ENCODE assay signal across 32 cellular contexts in the genomic region with DNA sequence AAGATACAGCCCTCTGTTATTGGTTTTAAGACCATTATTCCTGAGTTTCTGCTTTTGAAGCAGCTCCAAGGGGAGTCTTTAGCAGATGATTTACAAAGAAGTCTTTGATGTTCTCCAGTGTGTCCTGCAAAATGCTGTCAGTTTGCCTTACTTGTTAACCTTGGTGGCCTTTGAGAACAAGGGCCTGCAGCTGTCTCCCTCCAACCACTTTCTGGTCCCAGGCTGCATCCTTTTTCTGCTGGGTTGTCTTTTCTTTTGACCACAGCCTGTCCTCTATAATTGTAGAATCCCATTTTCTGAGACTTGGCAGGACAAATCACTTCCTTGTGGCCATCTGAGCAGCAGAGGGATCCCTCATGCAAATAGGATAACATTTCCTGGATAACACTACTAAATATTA.
"Had no signal": no experiment of that assay in that cellular context is flagged by ENCODE, and none has a peak within 500 bp of the region (broad histone marks: within the 10 kb centered on the region; RNA-seq: fewer than 3 reads in every experiment).

No MANE protein-coding gene starts in this region.

- H3K27ac ChIP-seq: adrenal gland, body of pancreas, brain microvascular endothelial cell, breast epithelium, VCaP had no signal

- H3K27me3 ChIP-seq: adrenal gland, body of pancreas, brain microvascular endothelial cell, breast epithelium had no signal

- H3K4me1 ChIP-seq: adrenal gland, body of pancreas, breast epithelium had no signal

- H3K9me3 ChIP-seq: adrenal gland, body of pancreas, breast epithelium had no signal

- H3K36me3 ChIP-seq: adrenal gland, brain microvascular endothelial cell, breast epithelium had no signal

- ATAC-seq: activated CD8-positive, alpha-beta T cell treated with anti-CD3 and anti-CD28 coated beads for 36 hours; activated naive CD4-positive, alpha-beta T cell treated with anti-CD3 and anti-CD28 coated beads, Interleukin-2, amount 50 U/mL, for 72 hours; activated T-cell treated with anti-CD3 and anti-CD28 coated beads, Interleukin-2, amount 50 U/mL, for 4 hours; activated T-cell treated with anti-CD3 and anti-CD28 coated beads, Interleukin-2, amount 50 U/mL, for 72 hours; activated T-helper 17 cell treated with anti-CD3 and anti-CD28 coated beads, Interleukin-2, amount 50 U/mL, for 72 hours; body of pancreas had no signal

- H3K4me3 ChIP-seq: adrenal gland, body of pancreas, breast epithelium had no signal

- DNase-seq: activated B cell treated with CpG ODN at 0.5 μM for 24 hours; activated CD4-positive, alpha-beta memory T cell treated with anti-CD3 and anti-CD28 coated beads for 36 hours; activated CD4-positive, alpha-beta T cell treated with anti-CD3 and anti-CD28 coated beads for 4 hours; activated CD4-positive, alpha-beta T cell treated with anti-CD3 and anti-CD28 coated beads, Interleukin-2, amount 10 ng/mL, durations not matched to agents 24 days and 14 days; activated CD4-positive, alpha-beta T cell treated with anti-CD3 and anti-CD28 coated beads, Interleukin-2, amount 50 U/mL, for 1 hour; activated CD4-positive, alpha-beta T cell treated with anti-CD3 and anti-CD28 coated beads, Interleukin-2, amount 50 U/mL, for 4 hours; activated CD4-positive, CD25-positive, alpha-beta regulatory T cell treated with anti-CD3 and anti-CD28 coated beads, Interleukin-2, amount 50 U/mL, for 72 hours; activated CD8-positive, alpha-beta memory T cell treated with anti-CD3 and anti-CD28 coated beads, Interleukin-2, amount 50 U/mL, for 4 hours; activated CD8-positive, alpha-beta T cell treated with anti-CD3 and anti-CD28 coated beads for 36 hours; activated effector memory CD4-positive, alpha-beta T cell treated with anti-CD3 and anti-CD28 coated beads, Interleukin-2, amount 50 U/mL, for 16 hours; activated gamma-delta T cell treated with Interleukin-2 at 50 U/mL for 16 hours; activated naive CD4-positive, alpha-beta T cell; activated naive CD4-positive, alpha-beta T cell treated with anti-CD3 and anti-CD28 coated beads for 36 hours; activated naive CD4-positive, alpha-beta T cell treated with anti-CD3 and anti-CD28 coated beads, Interleukin-2, amount 50 U/mL, for 16 hours; activated naive CD8-positive, alpha-beta T cell treated with anti-CD3 and anti-CD28 coated beads for 36 hours; activated T-cell treated with anti-CD3 and anti-CD28 coated beads for 4 hours; activated T-cell treated with anti-CD3 and anti-CD28 coated beads, Interleukin-2, amount 50 U/mL, for 1 hour; activated T-cell treated with anti-CD3 and anti-CD28 coated beads, Interleukin-2, amount 50 U/mL, for 4 hours; activated T-cell treated with anti-CD3 and anti-CD28 coated beads, Interleukin-2, amount 50 U/mL, for 72 hours; adrenal gland; amniotic stem cell; aorta; body of pancreas; brain microvascular endothelial cell; cerebellar nuclear complex; T-helper 1 cell; T-helper 2 cell; T-helper 9 cell had no signal
